Comparison of ENCODE assay signal across 17 cellular contexts in the genomic region with DNA sequence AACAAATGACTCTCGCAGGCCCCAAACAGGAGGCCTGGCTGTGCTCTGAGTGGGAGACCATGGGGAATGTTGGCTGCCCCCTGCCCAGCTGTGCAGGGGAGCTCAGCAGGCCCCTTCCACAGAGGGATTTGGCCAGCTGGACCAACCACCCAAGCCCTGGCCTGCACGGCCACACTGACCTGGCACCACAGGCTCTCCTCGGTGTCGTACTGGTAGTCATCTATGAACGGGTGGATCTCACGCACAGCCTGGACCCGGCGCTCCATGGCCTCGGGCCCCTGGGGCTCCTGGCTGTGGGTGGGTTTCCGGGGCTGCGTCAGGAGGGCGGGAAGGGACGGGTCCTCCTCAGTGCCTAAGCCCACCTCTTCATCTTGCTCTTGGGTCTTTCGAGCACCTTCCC.
DNase-seq lines count a peak whose midpoint lies in the region; ATAC-seq and TF ChIP-seq lines count a peak whose summit lies in the region.
"Had no signal": no experiment of that assay in that cellular context is flagged by ENCODE, and none has a peak within 500 bp of the region (broad histone marks: within the 10 kb centered on the region; RNA-seq: fewer than 3 reads in every experiment).

No MANE protein-coding gene starts in this region.

- H3K4me3 ChIP-seq in naive thymus-derived CD4-positive, alpha-beta T cell (ENCODE audit: low read length): no peak overlapping the region
- H3K4me3 ChIP-seq: A549 had no signal

- H3K4me1 ChIP-seq in naive thymus-derived CD4-positive, alpha-beta T cell (ENCODE audit: control insufficient read depth in 2 of 2, insufficient read depth in 2 of 2, low read length in 2 of 2): peaks cover 19 to 35% of the 10 kb centered on the region in 2 donors

- peaks cover 33% of the 10 kb centered on the region for H3K36me3 Mint-ChIP-seq in activated naive CD4-positive, alpha-beta T cell treated with anti-CD3 and anti-CD28 coated beads, Interleukin-2, amount 50 U/mL, for 24 hours
- peaks cover 85% of the 10 kb centered on the region for H3K36me3 Mint-ChIP-seq in activated B cell treated with CpG ODN at 0.5 μM for 24 hours (ENCODE audit: low read depth)
- H3K36me3 Mint-ChIP-seq in naive thymus-derived CD4-positive, alpha-beta T cell: peaks cover 13 to 61% (median 33%) of the 10 kb centered on the region in 5 donors
- H3K36me3 Mint-ChIP-seq in stimulated activated memory B cell treated with anti-CD40 and anti-IgM and Interleukin-4, amounts not matched to agents 10 μg/mL and 1 μg/mL and 100 μg/mL, for 72 hours: peaks cover 87% of the 10 kb centered on the region

- no peaks in the 10 kb centered on the region for H3K27me3 Mint-ChIP-seq in activated naive CD4-positive, alpha-beta T cell treated with anti-CD3 and anti-CD28 coated beads, Interleukin-2, amount 50 U/mL, for 24 hours
- H3K27me3 Mint-ChIP-seq in activated B cell treated with CpG ODN at 0.5 μM for 24 hours: no peaks in the 10 kb centered on the region
- H3K27me3 Mint-ChIP-seq in naive thymus-derived CD4-positive, alpha-beta T cell: no peaks in the 10 kb centered on the region
- H3K27me3 Mint-ChIP-seq in stimulated activated memory B cell treated with anti-CD40 and anti-IgM and Interleukin-4, amounts not matched to agents 10 μg/mL and 1 μg/mL and 100 μg/mL, for 72 hours: no peaks in the 10 kb centered on the region
- H3K27me3 Mint-ChIP-seq: CD8-positive, alpha-beta memory T cell had no signal

- intact Hi-C loops in activated B cell treated with CpG ODN at 0.5 μM for 24 hours (cut with micrococcal nuclease): no loop called here
- intact Hi-C loops in naive thymus-derived CD4-positive, alpha-beta T cell (cut with micrococcal nuclease): loop anchor here in 1 of 2 donors (10.0 kb wide), 1 partner anchor 706 kb away; the partner anchor contains the start of gene TGOLN2

- H3K27ac Mint-ChIP-seq in activated naive CD4-positive, alpha-beta T cell treated with anti-CD3 and anti-CD28 coated beads, Interleukin-2, amount 50 U/mL, for 24 hours: peak overlapping the region; percentile 84
- H3K27ac Mint-ChIP-seq in activated B cell treated with CpG ODN at 0.5 μM for 24 hours: peak overlapping the region; percentile 19
- H3K27ac Mint-ChIP-seq in naive thymus-derived CD4-positive, alpha-beta T cell: peak overlapping the region in 6 of 9 donors; percentile 79 to 100 (median 86)
- peak overlapping the region; percentile 41 for H3K27ac Mint-ChIP-seq in stimulated activated memory B cell treated with anti-CD40 and anti-IgM and Interleukin-4, amounts not matched to agents 10 μg/mL and 1 μg/mL and 100 μg/mL, for 72 hours
- H3K27ac Mint-ChIP-seq: HFFc6 had no signal

- no peaks in the 10 kb centered on the region for H3K9me3 ChIP-seq in naive thymus-derived CD4-positive, alpha-beta T cell (ENCODE audit: control insufficient read depth in 2 of 3, low read length in 3 of 3)
- H3K9me3 ChIP-seq: A549 had no signal

- CTCF ChIA-PET in activated B cell treated with CpG ODN at 0.5 μM for 24 hours (lab: Charles Lee): interaction anchor here (2.0 kb wide), 1 partner anchor 204 kb away, joined by 6 read pairs; no protein-coding TSS in a partner anchor
- CTCF ChIA-PET in naive thymus-derived CD4-positive, alpha-beta T cell (lab: Charles Lee): no interaction called here

- TF ChIP-seq CTCF in activated B cell treated with CpG ODN at 0.5 μM for 24 hours (IDR thresholded peaks at IDR 0.05): no peak

- H3K27me3 ChIP-seq in naive thymus-derived CD4-positive, alpha-beta T cell (ENCODE audit: control insufficient read depth in 2 of 2, insufficient read depth in 2 of 2, low read length in 2 of 2): no peaks in the 10 kb centered on the region

- POLR2A ChIA-PET in activated B cell treated with CpG ODN at 0.5 μM for 24 hours (lab: Charles Lee): no interaction called here
- POLR2A ChIA-PET in naive thymus-derived CD4-positive, alpha-beta T cell (lab: Charles Lee): interaction anchor here (0.6 kb wide), 1 partner anchor 1973 kb away, joined by 3 read pairs; no protein-coding TSS in a partner anchor

- no peaks in the 10 kb centered on the region for H3K9me3 Mint-ChIP-seq in activated naive CD4-positive, alpha-beta T cell treated with anti-CD3 and anti-CD28 coated beads, Interleukin-2, amount 50 U/mL, for 24 hours
- no peaks in the 10 kb centered on the region for H3K9me3 Mint-ChIP-seq in activated B cell treated with CpG ODN at 0.5 μM for 24 hours
- no peaks in the 10 kb centered on the region for H3K9me3 Mint-ChIP-seq in naive thymus-derived CD4-positive, alpha-beta T cell
- H3K9me3 Mint-ChIP-seq in stimulated activated memory B cell treated with anti-CD40 and anti-IgM and Interleukin-4, amounts not matched to agents 10 μg/mL and 1 μg/mL and 100 μg/mL, for 72 hours: no peaks in the 10 kb centered on the region
- H3K9me3 Mint-ChIP-seq: CD8-positive, alpha-beta memory T cell; HFFc6 had no signal

- ATAC-seq in activated B cell treated with CpG ODN at 0.5 μM for 24 hours (ENCODE audit: low read depth): no peak
- ATAC-seq in naive thymus-derived CD4-positive, alpha-beta T cell: no peak
- no peak for ATAC-seq in stimulated activated memory B cell treated with anti-CD40 and anti-IgM and Interleukin-4, amounts not matched to agents 10 μg/mL and 1 μg/mL and 100 μg/mL, for 72 hours
- ATAC-seq: A549 had no signal

- H3K27ac ChIP-seq in naive thymus-derived CD4-positive, alpha-beta T cell (ENCODE audit: low read depth, low read length): no peak overlapping the region
- H3K27ac ChIP-seq: A549 had no signal

- no peak overlapping the region for H3K4me3 Mint-ChIP-seq in activated naive CD4-positive, alpha-beta T cell treated with anti-CD3 and anti-CD28 coated beads, Interleukin-2, amount 50 U/mL, for 24 hours
- no peak overlapping the region for H3K4me3 Mint-ChIP-seq in activated B cell treated with CpG ODN at 0.5 μM for 24 hours
- H3K4me3 Mint-ChIP-seq in naive thymus-derived CD4-positive, alpha-beta T cell: no peak overlapping the region
- H3K4me3 Mint-ChIP-seq in stimulated activated memory B cell treated with anti-CD40 and anti-IgM and Interleukin-4, amounts not matched to agents 10 μg/mL and 1 μg/mL and 100 μg/mL, for 72 hours: no peak overlapping the region
- H3K4me3 Mint-ChIP-seq: HFFc6 had no signal

- H3K4me1 Mint-ChIP-seq in activated naive CD4-positive, alpha-beta T cell treated with anti-CD3 and anti-CD28 coated beads, Interleukin-2, amount 50 U/mL, for 24 hours: peaks cover 43% of the 10 kb centered on the region
- H3K4me1 Mint-ChIP-seq in activated B cell treated with CpG ODN at 0.5 μM for 24 hours: peaks cover 21% of the 10 kb centered on the region
- peaks cover 22 to 50% (median 43%) of the 10 kb centered on the region in 7 donors for H3K4me1 Mint-ChIP-seq in naive thymus-derived CD4-positive, alpha-beta T cell
- H3K4me1 Mint-ChIP-seq in stimulated activated memory B cell treated with anti-CD40 and anti-IgM and Interleukin-4, amounts not matched to agents 10 μg/mL and 1 μg/mL and 100 μg/mL, for 72 hours: peaks cover 35% of the 10 kb centered on the region

- H3K36me3 ChIP-seq in naive thymus-derived CD4-positive, alpha-beta T cell (ENCODE audit: control insufficient read depth in 2 of 3, insufficient read depth in 3 of 3, low read length in 3 of 3): peaks cover 15 to 72% (median 26%) of the 10 kb centered on the region in 3 experiments

- DNase-seq in activated naive CD4-positive, alpha-beta T cell treated with Interleukin-2 at 50 U/mL for 16 hours: no peak
- DNase-seq in activated B cell treated with CpG ODN at 0.5 μM for 24 hours: no peak
- no peak for DNase-seq in naive thymus-derived CD4-positive, alpha-beta T cell
- no peak for DNase-seq in NCI-H146 treated with DMSO at 0.1 percent for 48 hours (lab: John Stamatoyannopoulos, UW; ENCODE audit: unreplicated experiment)
- no peak for DNase-seq in islet precursor cell
- DNase-seq: CD8-positive, alpha-beta memory T cell; DMS79; HFFc6; KG1; NCI-H187; NCI-H2107; NCI-H510A; NCI-H748 treated with DMSO at 0.1 percent for 48 hours; SHP77 had no signal

Comparison
In these comparisons a context has a peak if more than half of its experiments do, and no peak if none do; other contexts are left out.
1. H3K27ac Mint-ChIP-seq: peak in every context shown above with its lines; median percentile 86 in naive thymus-derived CD4-positive, alpha-beta T cell; 84 in activated naive CD4-positive, alpha-beta T cell treated with anti-CD3 and anti-CD28 coated beads, Interleukin-2, amount 50 U/mL, for 24 hours; 41 in stimulated activated memory B cell treated with anti-CD40 and anti-IgM and Interleukin-4, amounts not matched to agents 10 μg/mL and 1 μg/mL and 100 μg/mL, for 72 hours; 19 in activated B cell treated with CpG ODN at 0.5 μM for 24 hours.